ENCODE assay signal across 24 cellular contexts in the genomic region with DNA sequence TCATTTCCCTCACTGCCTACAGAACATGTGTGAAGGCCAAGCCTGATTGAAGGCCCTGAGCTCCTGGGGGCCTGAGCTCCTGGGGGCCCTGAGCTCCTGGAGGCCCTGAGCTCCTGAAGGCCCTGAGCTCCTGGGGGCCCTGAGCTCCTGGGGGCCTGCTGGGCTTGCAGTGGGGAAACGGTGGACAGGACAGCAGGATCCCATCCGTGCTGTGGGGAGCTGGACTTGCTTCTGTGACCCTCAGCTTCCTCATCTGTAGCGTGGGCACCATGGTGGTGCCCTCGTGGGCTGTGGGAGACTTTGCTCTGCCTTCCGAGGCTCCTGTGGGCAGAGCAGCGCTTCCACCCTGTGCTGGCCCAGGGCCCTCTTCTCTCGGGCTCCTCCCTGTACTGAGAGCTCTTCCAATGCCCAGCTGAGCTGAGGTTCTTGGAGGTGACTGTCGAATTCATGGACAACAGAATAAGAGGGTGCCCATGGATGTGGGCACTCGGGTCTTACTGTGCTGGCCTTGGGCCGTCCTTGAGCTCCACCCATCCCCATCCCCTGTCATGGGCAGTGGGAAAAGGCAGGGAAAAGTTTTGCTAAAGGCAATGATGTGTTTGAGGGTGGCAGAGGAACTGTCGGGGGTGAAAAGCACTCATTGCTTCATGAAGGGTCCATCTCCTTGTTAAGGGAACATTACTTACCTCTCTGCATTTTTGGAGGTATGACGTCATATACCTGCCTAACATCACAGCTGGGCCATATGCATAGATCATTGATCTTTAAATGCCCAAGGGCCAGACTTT.
DNase-seq lines count a peak whose midpoint lies in the region; ATAC-seq and TF ChIP-seq lines count a peak whose summit lies in the region.
"Had no signal": no experiment of that assay in that cellular context is flagged by ENCODE, and none has a peak within 500 bp of the region (broad histone marks: within the 10 kb centered on the region; RNA-seq: fewer than 3 reads in every experiment).

No MANE protein-coding gene starts in this region.

- TF ChIP-seq CTCF in right atrium auricular region (IDR thresholded peaks at IDR 0.05), result no peak
- TF ChIP-seq CTCF in heart left ventricle (IDR thresholded peaks at IDR 0.05), result no peak
- no peak for TF ChIP-seq CTCF in HFFc6 (IDR thresholded peaks at IDR 0.05)

- no peaks in the 10 kb centered on the region for H3K4me1 Mint-ChIP-seq in HFFc6 (ENCODE audit: low read depth)
- H3K4me1 Mint-ChIP-seq: CD4-positive, CD25-positive, alpha-beta regulatory T cell had no signal

- H3K9me3 Mint-ChIP-seq in HFFc6, result peaks cover 73% of the 10 kb centered on the region

- no peak overlapping the region for H3K27ac Mint-ChIP-seq in HFFc6
- H3K27ac Mint-ChIP-seq: CD4-positive, CD25-positive, alpha-beta regulatory T cell had no signal

- no peaks in the 10 kb centered on the region for H3K4me1 ChIP-seq in right atrium auricular region
- no peaks in the 10 kb centered on the region for H3K4me1 ChIP-seq in heart left ventricle
- H3K4me1 ChIP-seq: BLaER1, HAP-1 had no signal

- no peak overlapping the region for H3K4me3 ChIP-seq in right atrium auricular region
- no peak overlapping the region for H3K4me3 ChIP-seq in heart left ventricle
- H3K4me3 ChIP-seq: BLaER1, HAP-1, MG63, SK-N-MC had no signal

- no peak overlapping the region for H3K27ac ChIP-seq in right atrium auricular region
- no peak overlapping the region for H3K27ac ChIP-seq in heart left ventricle
- H3K27ac ChIP-seq: BLaER1, SK-N-MC had no signal

- ATAC-seq in heart left ventricle, result no peak

- H3K4me3 Mint-ChIP-seq in HFFc6, result no peak overlapping the region

- intact Hi-C loops in heart left ventricle (cut with DNase I), result no loop called here

- H3K27me3 Mint-ChIP-seq in HFFc6 (ENCODE audit: insufficient read depth), result peaks cover 2% of the 10 kb centered on the region
- H3K27me3 Mint-ChIP-seq: CD4-positive, CD25-positive, alpha-beta regulatory T cell had no signal

- 66 to 81% (median 79%) methylated on average over 7 to 12 of the region's 12 CpGs for WGBS in heart left ventricle, 4 donors

- H3K9me3 ChIP-seq in right atrium auricular region, result no peaks in the 10 kb centered on the region
- H3K9me3 ChIP-seq in heart left ventricle, result peaks cover 0 to 5% (median 0%) of the 10 kb centered on the region in 12 donors
- H3K9me3 ChIP-seq: HAP-1, MG63 had no signal

- H3K27me3 ChIP-seq in right atrium auricular region, result no peaks in the 10 kb centered on the region
- peaks cover 0 to 24% (median 0%) of the 10 kb centered on the region in 9 donors for H3K27me3 ChIP-seq in heart left ventricle
- H3K27me3 ChIP-seq: BLaER1, MG63 had no signal

- TF ChIP-seq POLR2A in heart left ventricle (IDR thresholded peaks at IDR 0.05), result no peak

- peak; percentile 13 for DNase-seq in right atrium auricular region (ENCODE audit: low spot score)
- no peak for DNase-seq in heart left ventricle
- DNase-seq in ecto neural progenitor cell (ENCODE audit: low spot score), result peak; percentile 6
- DNase-seq in myocyte (ENCODE audit: low read depth), result peak; percentile 20
- no peak for DNase-seq in activated naive CD4-positive, alpha-beta T cell treated with anti-CD3 and anti-CD28 coated beads, Interleukin-2, amount 50 U/mL, for 16 hours
- DNase-seq in HFFc6, result no peak
- DNase-seq in HK-2 (ENCODE audit: unreplicated experiment), result no peak
- DNase-seq in LoVo (ENCODE audit: low spot score), result no peak
- DNase-seq: CD4-positive, CD25-positive, alpha-beta regulatory T cell; DMS153; DND-41; GOT3; KBM-7; MG63; NCI-H1105 treated with DMSO at 0.1 percent for 48 hours; NCI-H146; NCI-H1930; NCI-H446; NCI-H524 treated with DMSO at 0.1 percent for 48 hours; NCI-H774; SIG-M5 had no signal

- H3K36me3 ChIP-seq in right atrium auricular region (no peaks in the 10 kb centered on the region), heart left ventricle (no peaks in the 10 kb centered on the region)
- H3K36me3 ChIP-seq: BLaER1, HAP-1, MG63 had no signal

- 0 out of 2 replicates have a peak, but pooled peaks cover 4% of the 10 kb centered on the region for H3K36me3 Mint-ChIP-seq in HFFc6 (ENCODE audit: low read depth)
- H3K36me3 Mint-ChIP-seq: CD4-positive, CD25-positive, alpha-beta regulatory T cell had no signal

Comparison
In these comparisons a context has a peak if more than half of its experiments do, and no peak if none do; other contexts are left out.
1. DNase-seq: peak in right atrium auricular region (single experiment), ecto neural progenitor cell (single experiment) and myocyte (single experiment); none in heart left ventricle (0 of 5), activated naive CD4-positive, alpha-beta T cell treated with anti-CD3 and anti-CD28 coated beads, Interleukin-2, amount 50 U/mL, for 16 hours (single experiment), HFFc6 (single experiment), HK-2 (single experiment) and LoVo (single experiment).